Comparison of ENCODE assay signal across 9 cellular contexts in genomic region chrX:149713279-149714050, GRCh38. TPM values are rescaled to one million over a fixed set of nuclear protein-coding genes. Genes with fewer than 3 reads are reported as not detected.
"Had no signal": no experiment of that assay in that cellular context is flagged by ENCODE, and none has a peak within 500 bp of the region (broad histone marks: within the 10 kb centered on the region; RNA-seq: fewer than 3 reads in every experiment).

No MANE protein-coding gene starts in this region.

- H3K4me2 ChIP-seq: GM23338 had no signal

- DNase-seq: H9, HCEC 1CT, KBM-7 had no signal

- ATAC-seq: GM23338 had no signal

- H2AFZ ChIP-seq: GM23338 had no signal

- FAIRE-seq: H1, H54, HTR-8/SVneo had no signal

- H3K4me3 ChIP-seq: GM23338 had no signal

RNA-seq across cellular contexts. Expression of gene MAGEA11, which starts 1.6 kb away (rescaled TPM):
- total RNA-seq: GM23338, H1, H9, HT-29 had no signal
- polyA plus RNA-seq: GM23338, H1, IgD-negative memory B cell had no signal
